In genomic region chr2:54940723-54941122, GRCh38 we compare ENCODE assay signal across 20 cellular contexts.
"Had no signal": no experiment of that assay in that cellular context is flagged by ENCODE, and none has a peak within 500 bp of the region (broad histone marks: within the 10 kb centered on the region; RNA-seq: fewer than 3 reads in every experiment).

No MANE protein-coding gene starts in this region.

- ATAC-seq: activated CD8-positive, alpha-beta memory T cell treated with anti-CD3 and anti-CD28 coated beads, Interleukin-2, amount 10 ng/mL, durations not matched to agents 7 days and 5 days; activated CD8-positive, alpha-beta T cell treated with anti-CD3 and anti-CD28 coated beads for 36 hours; activated naive CD4-positive, alpha-beta T cell treated with anti-CD3 and anti-CD28 coated beads, Interleukin-2, amount 50 U/mL, for 72 hours; activated T-cell treated with anti-CD3 and anti-CD28 coated beads, Interleukin-2, amount 50 U/mL, for 72 hours; left cardiac atrium; left ventricle myocardium superior; mucosa of descending colon; natural killer cell treated with Interleukin-12 subunit alpha and Interleukin-12 subunit beta and Interleukin-15 and Interleukin-18, amount 100 ng/mL, for 72 hours; stimulated activated effector memory CD8-positive, alpha-beta T cell treated with anti-CD3 and anti-CD28 coated beads, Interleukin-12 subunit alpha, Interleukin-12 subunit beta, amount 100 ng/mL, for 72 hours had no signal

- H3K27ac ChIP-seq: ascending aorta, cardiac muscle cell, sigmoid colon, uterus had no signal

- DNase-seq: activated B cell treated with CpG ODN at 0.5 μM for 24 hours; activated CD4-positive, alpha-beta T cell treated with anti-CD3 and anti-CD28 coated beads, Interleukin-2, amount 50 U/mL, for 1 hour; activated CD8-positive, alpha-beta memory T cell treated with anti-CD3 and anti-CD28 coated beads, Interleukin-2, amount 10 ng/mL, durations not matched to agents 7 days and 5 days; activated CD8-positive, alpha-beta T cell treated with anti-CD3 and anti-CD28 coated beads for 36 hours; activated naive CD4-positive, alpha-beta T cell; activated T-cell treated with anti-CD3 and anti-CD28 coated beads, Interleukin-2, amount 50 U/mL, for 72 hours; endodermal cell; left cardiac atrium; left ventricle myocardium superior; mucosa of descending colon; sigmoid colon; small intestine; stimulated activated CD4-positive, alpha-beta T cell treated with anti-CD3 and anti-CD28 coated beads, Interleukin-4, amount 100 ng/mL, for 24 hours; T-helper 1 cell; uterus had no signal

- H3K4me3 ChIP-seq: ascending aorta, cardiac muscle cell, mucosa of descending colon, sigmoid colon, uterus had no signal
